27 cellular contexts compared by ENCODE assay signal in the genomic region with DNA sequence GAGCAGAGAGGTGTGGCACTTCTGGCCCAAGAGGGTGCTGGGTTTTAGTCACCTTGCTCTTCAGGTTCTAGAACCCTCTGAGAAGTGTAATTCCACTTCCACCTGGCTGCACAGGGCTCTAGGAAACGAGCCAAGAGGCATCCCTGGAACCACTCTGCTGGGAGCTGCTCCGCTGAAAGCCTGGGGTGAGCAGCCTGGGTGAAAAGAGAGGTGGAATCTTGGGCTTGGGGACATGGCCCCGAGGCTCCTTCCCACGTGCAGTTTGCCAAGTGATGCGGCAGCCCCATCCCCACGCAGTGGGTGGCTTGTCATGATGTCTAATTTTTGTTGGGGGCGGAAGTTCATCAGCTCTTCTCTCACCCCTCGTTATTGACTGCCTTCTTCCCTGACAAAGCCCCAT. TPM values are rescaled to one million over a fixed set of nuclear protein-coding genes. Genes with fewer than 3 reads are reported as not detected.
DNase-seq lines count a peak whose midpoint lies in the region; ATAC-seq lines count a peak whose summit lies in the region.
"Had no signal": no experiment of that assay in that cellular context is flagged by ENCODE, and none has a peak within 500 bp of the region (broad histone marks: within the 10 kb centered on the region; RNA-seq: fewer than 3 reads in every experiment).

No MANE protein-coding gene starts in this region.

- H3K4me1 Mint-ChIP-seq in activated CD8-positive, alpha-beta memory T cell treated with anti-CD3 and anti-CD28 coated beads, Interleukin-2, amount 10 ng/mL, durations not matched to agents 7 days and 5 days, result peaks cover 63% of the 10 kb centered on the region
- peaks cover 41% of the 10 kb centered on the region for H3K4me1 Mint-ChIP-seq in T-helper 17 cell

- no peaks in the 10 kb centered on the region for H3K9me3 ChIP-seq in T-helper 17 cell (ENCODE audit: control insufficient read depth, low read length, poor library complexity, severe bottlenecking)
- H3K9me3 ChIP-seq: A549, BE2C, Caco-2, heart right ventricle, neutrophil, upper lobe of left lung had no signal

- no peaks in the 10 kb centered on the region for H3K9me3 Mint-ChIP-seq in activated CD8-positive, alpha-beta memory T cell treated with anti-CD3 and anti-CD28 coated beads, Interleukin-2, amount 10 ng/mL, durations not matched to agents 7 days and 5 days (ENCODE audit: low read depth)
- H3K9me3 Mint-ChIP-seq: activated naive CD4-positive, alpha-beta T cell treated with anti-CD3 and anti-CD28 coated beads, Interleukin-2, amount 50 U/mL, for 24 hours had no signal

- no peak overlapping the region for H3K27ac Mint-ChIP-seq in activated CD8-positive, alpha-beta memory T cell treated with anti-CD3 and anti-CD28 coated beads, Interleukin-2, amount 10 ng/mL, durations not matched to agents 7 days and 5 days
- H3K27ac Mint-ChIP-seq in T-helper 17 cell, result peak overlapping the region; percentile 100
- H3K27ac Mint-ChIP-seq: activated CD8-positive, alpha-beta T cell treated with anti-CD3 and anti-CD28 coated beads for 36 hours; progenitor cell of endocrine pancreas had no signal

- no peak for ATAC-seq in activated CD8-positive, alpha-beta memory T cell treated with anti-CD3 and anti-CD28 coated beads, Interleukin-2, amount 10 ng/mL, durations not matched to agents 7 days and 5 days
- ATAC-seq in T-helper 17 cell (no peak), left lobe of liver (no peak), HG03439 (IDR thresholded peaks at IDR 0.05; ENCODE audit: unreplicated experiment) (no peak)
- ATAC-seq: A549; activated CD8-positive, alpha-beta T cell treated with anti-CD3 and anti-CD28 coated beads for 36 hours; heart right ventricle had no signal

- CTCF ChIA-PET in activated CD8-positive, alpha-beta memory T cell treated with anti-CD3 and anti-CD28 coated beads, Interleukin-2, amount 10 ng/mL, durations not matched to agents 7 days and 5 days (lab: Charles Lee), result no interaction called here

- H3K36me3 Mint-ChIP-seq in activated CD8-positive, alpha-beta memory T cell treated with anti-CD3 and anti-CD28 coated beads, Interleukin-2, amount 10 ng/mL, durations not matched to agents 7 days and 5 days, result peaks cover 43% of the 10 kb centered on the region
- H3K36me3 Mint-ChIP-seq in T-helper 17 cell (ENCODE audit: low read depth), result peaks cover 4% of the 10 kb centered on the region

- DNase-seq in activated CD8-positive, alpha-beta memory T cell treated with anti-CD3 and anti-CD28 coated beads, Interleukin-2, amount 10 ng/mL, durations not matched to agents 7 days and 5 days, result peak; percentile 38
- DNase-seq in activated CD8-positive, alpha-beta memory T cell treated with anti-CD3 and anti-CD28 coated beads, Interleukin-2, amount 50 U/mL, for 48 hours, result no peak
- DNase-seq in T-helper 17 cell, result no peak
- DNase-seq in cerebellum (ENCODE audit: low spot score), result peak; percentile 45
- no peak for DNase-seq in SHP77 (lab: John Stamatoyannopoulos, UW)
- DNase-seq in left lobe of liver (ENCODE audit: low spot score), result no peak
- DNase-seq: activated CD8-positive, alpha-beta T cell treated with anti-CD3 and anti-CD28 coated beads for 36 hours; activated T-cell treated with anti-CD3 and anti-CD28 coated beads, Interleukin-2, amount 50 U/mL, for 1 hour; BE2C; Caco-2; cerebellar nuclear complex; erythroblast; GOT3; heart right ventricle; Karpas-422; NCI-H146; NCI-H524 treated with DMSO at 0.1 percent for 48 hours; stimulated activated CD4-positive, alpha-beta T cell treated with anti-CD3 and anti-CD28 coated beads, Interleukin-15, amount 100 ng/mL, for 24 hours; upper lobe of left lung had no signal

- H3K27ac ChIP-seq in temporal lobe (ENCODE audit: low read depth, low read length), result peak overlapping the region; percentile 57
- H3K27ac ChIP-seq: A549, heart right ventricle, neutrophil, upper lobe of left lung, VCaP had no signal

- H3K4me3 Mint-ChIP-seq in activated CD8-positive, alpha-beta memory T cell treated with anti-CD3 and anti-CD28 coated beads, Interleukin-2, amount 10 ng/mL, durations not matched to agents 7 days and 5 days, result no peak overlapping the region
- no peak overlapping the region for H3K4me3 Mint-ChIP-seq in T-helper 17 cell
- H3K4me3 Mint-ChIP-seq: activated CD8-positive, alpha-beta T cell treated with anti-CD3 and anti-CD28 coated beads for 36 hours; activated naive CD4-positive, alpha-beta T cell treated with anti-CD3 and anti-CD28 coated beads, Interleukin-2, amount 50 U/mL, for 24 hours had no signal

- no peaks in the 10 kb centered on the region for H3K27me3 Mint-ChIP-seq in activated CD8-positive, alpha-beta memory T cell treated with anti-CD3 and anti-CD28 coated beads, Interleukin-2, amount 10 ng/mL, durations not matched to agents 7 days and 5 days
- H3K27me3 Mint-ChIP-seq in T-helper 17 cell, result no peaks in the 10 kb centered on the region
- H3K27me3 Mint-ChIP-seq: activated CD8-positive, alpha-beta T cell treated with anti-CD3 and anti-CD28 coated beads for 36 hours; activated naive CD4-positive, alpha-beta T cell treated with anti-CD3 and anti-CD28 coated beads, Interleukin-2, amount 50 U/mL, for 24 hours; progenitor cell of endocrine pancreas had no signal

RNA-seq across cellular contexts. Expression of a gene that starts 32.8 kb away (rescaled TPM):
- total RNA-seq in activated CD8-positive, alpha-beta memory T cell treated with anti-CD3 and anti-CD28 coated beads, Interleukin-2, amount 10 ng/mL, durations not matched to agents 7 days and 5 days, result 100 to 1,000 TPM in 1 of 2 experiments, 10 to 100 TPM in 1; 86.5 to 128 TPM
- total RNA-seq in T-helper 17 cell (10 to 100 TPM; 45.6 to 60.9 TPM), cerebellum (13.0 TPM), temporal lobe (10.1 TPM), left lobe of liver (1.7 TPM)
- total RNA-seq: Caco-2, fibroblast of villous mesenchyme, progenitor cell of endocrine pancreas had no signal

Comparison
In these comparisons a context has a peak if more than half of its experiments do, and no peak if none do; other contexts are left out.
1. DNase-seq: peak in activated CD8-positive, alpha-beta memory T cell treated with anti-CD3 and anti-CD28 coated beads, Interleukin-2, amount 10 ng/mL, durations not matched to agents 7 days and 5 days (single experiment) and cerebellum (single experiment); none in activated CD8-positive, alpha-beta memory T cell treated with anti-CD3 and anti-CD28 coated beads, Interleukin-2, amount 50 U/mL, for 48 hours (single experiment), T-helper 17 cell (0 of 3), SHP77 (0 of 2) and left lobe of liver (single experiment).